Comparison of ENCODE assay signal across 15 cellular contexts in the genomic region with DNA sequence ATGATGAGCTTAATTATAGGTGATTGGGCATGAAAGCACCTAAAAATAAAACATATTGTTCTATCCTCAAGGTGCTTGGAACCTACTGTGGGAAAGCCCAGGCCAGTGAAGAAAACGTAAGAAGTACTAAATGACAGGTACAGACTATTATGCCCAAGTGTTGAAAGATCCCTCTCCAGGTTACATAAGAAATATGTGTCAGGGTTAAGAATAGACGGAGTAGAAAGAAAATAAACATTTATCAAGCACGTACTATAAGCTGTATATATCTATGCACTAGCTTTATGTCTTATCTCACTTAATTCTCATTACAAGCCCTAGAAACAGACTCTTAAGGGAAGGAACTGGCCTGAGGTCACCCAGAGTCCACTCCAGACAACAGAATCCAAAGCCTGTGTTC.
DNase-seq lines count a peak whose midpoint lies in the region; ATAC-seq, FAIRE-seq and TF ChIP-seq lines count a peak whose summit lies in the region.
"Had no signal": no experiment of that assay in that cellular context is flagged by ENCODE, and none has a peak within 500 bp of the region (broad histone marks: within the 10 kb centered on the region; RNA-seq: fewer than 3 reads in every experiment).

No MANE protein-coding gene starts in this region.

- no peak for FAIRE-seq in astrocyte (lab: Jason Lieb, UNC)
- FAIRE-seq: A549, H54 had no signal

- peaks cover 2% of the 10 kb centered on the region for H3K36me3 Mint-ChIP-seq in astrocyte (ENCODE audit: low read depth, unreplicated experiment)
- H3K36me3 Mint-ChIP-seq in nephron progenitor cell (ENCODE audit: low read depth) = peaks cover 11% of the 10 kb centered on the region
- no peaks in the 10 kb centered on the region for H3K36me3 Mint-ChIP-seq in natural killer cell
- H3K36me3 Mint-ChIP-seq: CD4-positive, alpha-beta memory T cell; IgD-negative memory B cell had no signal

- no peaks in the 10 kb centered on the region for H3K27me3 Mint-ChIP-seq in astrocyte (ENCODE audit: low read depth, unreplicated experiment)
- peaks cover 3% of the 10 kb centered on the region for H3K27me3 Mint-ChIP-seq in nephron progenitor cell (ENCODE audit: low read depth, poor library complexity)
- no peaks in the 10 kb centered on the region for H3K27me3 Mint-ChIP-seq in natural killer cell (ENCODE audit: low read depth in 2 of 2)
- H3K27me3 Mint-ChIP-seq: IgD-negative memory B cell had no signal

- ATAC-seq in HCT116 (no peak), HG03521 (IDR thresholded peaks at IDR 0.05; ENCODE audit: unreplicated experiment) (no peak), natural killer cell (no peak)
- ATAC-seq: A549 had no signal

- H3K4me1 ChIP-seq in HCT116 (ENCODE audit: control insufficient read depth in 1 of 2, insufficient read depth in 2 of 2, low read length in 2 of 2) (peaks cover 43 to 74% of the 10 kb centered on the region in 2 experiments), astrocyte (ENCODE audit: insufficient read depth, low read length) (peaks cover 18% of the 10 kb centered on the region), thyroid gland (peaks cover 36 to 47% of the 10 kb centered on the region in 2 donors)
- H3K4me1 ChIP-seq: A549, BE2C had no signal

- no peak overlapping the region for H3K4me2 ChIP-seq in HCT116 (ENCODE audit: low read length)
- no peak overlapping the region for H3K4me2 ChIP-seq in astrocyte (ENCODE audit: low read length)
- H3K4me2 ChIP-seq: A549 had no signal

- WGBS in thyroid gland, 2 donors = 79 to 84% methylated on average over 3 of the region's 3 CpGs

- RAD21 ChIA-PET in HCT116 (lab: Charles Lee; ENCODE audit: low non-redundant PET in 1 of 2, low total read pairs in 2 of 2, uncharacterized antibody in 2 of 2, unreplicated experiment in 2 of 2) = no interaction called here

- no TSS peak for BruUV-seq in HCT116 (replicated peaks; lab: Mats Ljungman, UMichigan)

- no peaks in the 10 kb centered on the region for H3K9me2 ChIP-seq in HCT116 (ENCODE audit: insufficient read depth)

- peaks cover 5 to 17% of the 10 kb centered on the region in 2 experiments; a peak in 2 of 4 replicates for H3K9me3 ChIP-seq in HCT116 (ENCODE audit: control insufficient read depth in 1 of 2, insufficient read depth in 1 of 2, low read depth in 1 of 2, low read length in 2 of 2)
- peaks cover 5% of the 10 kb centered on the region for H3K9me3 ChIP-seq in astrocyte (ENCODE audit: insufficient read depth, low read depth, low read length)
- no peaks in the 10 kb centered on the region for H3K9me3 ChIP-seq in thyroid gland
- H3K9me3 ChIP-seq: BE2C had no signal

- DNase-seq in HCT116 (ENCODE audit: low read depth, low spot score) = no peak
- DNase-seq in astrocyte (ENCODE audit: low read depth) = no peak
- no peak for DNase-seq in nephron progenitor cell
- no peak for DNase-seq in thyroid gland
- no peak for DNase-seq in natural killer cell
- DNase-seq: BE2C; CD4-positive, alpha-beta memory T cell; COR-L47; DND-41; GF-D8 had no signal

- H2AFZ ChIP-seq in HCT116 (ENCODE audit: low read depth, low read length, poor library complexity, severe bottlenecking) = no peak overlapping the region
- no peak overlapping the region for H2AFZ ChIP-seq in astrocyte (ENCODE audit: low read depth, low read length)

- CTCF ChIA-PET in HCT116 (lab: Charles Lee) = no interaction called here

- TF ChIP-seq POLR2A in HCT116 (IDR thresholded peaks at IDR 0.05; ENCODE audit: borderline replicate concordance, extremely low read depth, insufficient read depth, insufficient read length) = no peak
- TF ChIP-seq POLR2A in thyroid gland (IDR thresholded peaks at IDR 0.05) = no peak

- peak overlapping the region; percentile 98; the same call in 1 of the 2 replicates for H3K27ac ChIP-seq in HCT116 (ENCODE audit: low read depth, low read length)
- no peak overlapping the region for H3K27ac ChIP-seq in astrocyte (ENCODE audit: low read depth, low read length)
- H3K27ac ChIP-seq in thyroid gland = peak overlapping the region in 2 of 3 donors; percentile 66 to 90
- H3K27ac ChIP-seq: C4-2B had no signal

- intact Hi-C loops in HCT116 (cut with micrococcal nuclease) (no loop called here), thyroid gland (cut with DNase I) (loop anchor here (10.0 kb wide), 1 partner anchor 152 kb away; the partner anchor contains the start of gene IRS1), natural killer cell (cut with micrococcal nuclease) (no loop called here)

- no peak for TF ChIP-seq RAD21 in HCT116 (IDR thresholded peaks at IDR 0.05; ENCODE audit: low read depth)

- no peak overlapping the region for H3K4me3 Mint-ChIP-seq in astrocyte (ENCODE audit: unreplicated experiment)
- H3K4me3 Mint-ChIP-seq in nephron progenitor cell = no peak overlapping the region
- no peak overlapping the region for H3K4me3 Mint-ChIP-seq in natural killer cell
- H3K4me3 Mint-ChIP-seq: CD4-positive, alpha-beta memory T cell; IgD-negative memory B cell had no signal

- 0 out of 2 replicates have a peak overlapping the region, but pooled peaks have one; percentile 47 for H3K9ac ChIP-seq in HCT116 (ENCODE audit: low read length)
- H3K9ac ChIP-seq in astrocyte (ENCODE audit: low read length) = no peak overlapping the region

- H4K20me1 ChIP-seq in HCT116 (ENCODE audit: insufficient read depth) (no peaks in the 10 kb centered on the region), astrocyte (ENCODE audit: insufficient read depth, low read length) (no peaks in the 10 kb centered on the region)

- no peak overlapping the region for H3K4me3 ChIP-seq in HCT116 (replicated peaks in 1 of 2; ENCODE audit: low read depth in 1 of 2, low read length in 2 of 2)
- H3K4me3 ChIP-seq in astrocyte (ENCODE audit: insufficient read depth, low read depth, low read length) = no peak overlapping the region
- H3K4me3 ChIP-seq in thyroid gland (replicated peaks in 1 of 3) = no peak overlapping the region
- H3K4me3 ChIP-seq: A549 had no signal

- H3K4me1 Mint-ChIP-seq in astrocyte (ENCODE audit: low read depth, unreplicated experiment) (peaks cover 33% of the 10 kb centered on the region), nephron progenitor cell (peaks cover 29% of the 10 kb centered on the region), natural killer cell (no peaks in the 10 kb centered on the region)
- H3K4me1 Mint-ChIP-seq: IgD-negative memory B cell had no signal

- H3K27me3 ChIP-seq in HCT116 (ENCODE audit: insufficient read depth, low read length) (no peaks in the 10 kb centered on the region), astrocyte (ENCODE audit: insufficient read depth, low read length) (no peaks in the 10 kb centered on the region), thyroid gland (no peaks in the 10 kb centered on the region)
- H3K27me3 ChIP-seq: BE2C had no signal

- H3K36me3 ChIP-seq in HCT116 (ENCODE audit: control insufficient read depth in 1 of 2, insufficient read depth in 2 of 2, low read length in 2 of 2) = peaks cover 0 to 33% of the 10 kb centered on the region in 2 experiments; a peak in 2 of 4 replicates
- no peaks in the 10 kb centered on the region for H3K36me3 ChIP-seq in astrocyte (ENCODE audit: insufficient read depth, low read length)
- no peaks in the 10 kb centered on the region for H3K36me3 ChIP-seq in thyroid gland
- H3K36me3 ChIP-seq: BE2C had no signal

- H3K79me2 ChIP-seq in HCT116 (ENCODE audit: insufficient read depth, low read length) (peaks cover 59% of the 10 kb centered on the region), astrocyte (ENCODE audit: insufficient read depth, low read length) (no peaks in the 10 kb centered on the region)

- POLR2A ChIA-PET in HCT116 (lab: Charles Lee) = no interaction called here

- TF ChIP-seq CTCF in HCT116 (IDR thresholded peaks at IDR 0.05 in 2 of 3, conservative IDR thresholded peaks at IDR 0.05 in 1 of 3; ENCODE audit: borderline replicate concordance in 1 of 3, insufficient read depth in 1 of 3, low read depth in 2 of 3, low read length in 2 of 3) (no peak), astrocyte (IDR thresholded peaks at IDR 0.05; ENCODE audit: insufficient read depth, low read depth, low read length) (no peak), nephron progenitor cell (IDR thresholded peaks at IDR 0.05) (no peak), thyroid gland (IDR thresholded peaks at IDR 0.05) (no peak), natural killer cell (IDR thresholded peaks at IDR 0.05) (no peak)

- H3K9me3 Mint-ChIP-seq in astrocyte (ENCODE audit: unreplicated experiment) (peaks cover 13% of the 10 kb centered on the region), nephron progenitor cell (peaks cover 28% of the 10 kb centered on the region), natural killer cell (peaks cover 0 to 3% of the 10 kb centered on the region in 2 donors)

- H3K27ac Mint-ChIP-seq in astrocyte (ENCODE audit: unreplicated experiment) (peak overlapping the region; percentile 84), nephron progenitor cell (peak overlapping the region; percentile 78), natural killer cell (no peak overlapping the region)
- H3K27ac Mint-ChIP-seq: CD4-positive, alpha-beta memory T cell; IgD-negative memory B cell had no signal

TF ChIP-seq in HCT116, 20 proteins besides CTCF, POLR2A, EP300 and RAD21:
- no peak for TF ChIP-seq SP1 (IDR thresholded peaks at IDR 0.05; ENCODE audit: low read depth)
- no peak for TF ChIP-seq ELF1 (IDR thresholded peaks at IDR 0.05; ENCODE audit: borderline replicate concordance, low read depth)
- TF ChIP-seq ZNF274 (IDR thresholded peaks at IDR 0.05; ENCODE audit: low read depth, low read length) = no peak
- no peak for TF ChIP-seq ZFX (IDR thresholded peaks at IDR 0.05)
- no peak for TF ChIP-seq EZH2 (IDR thresholded peaks at IDR 0.05)

Comparison
In these comparisons a context has a peak if more than half of its experiments do, and no peak if none do; other contexts are left out.
1. H3K27ac Mint-ChIP-seq: peak in astrocyte (single experiment) and nephron progenitor cell (single experiment); none in natural killer cell (0 of 2).